ENCODE assay signal across 8 cellular contexts in genomic region chr5:139481122-139481533, GRCh38. TPM values are rescaled to one million over a fixed set of nuclear protein-coding genes. Genes with fewer than 3 reads are reported as not detected.
DNase-seq lines count a peak whose midpoint lies in the region; ATAC-seq and TF ChIP-seq lines count a peak whose summit lies in the region.

No MANE protein-coding gene starts in this region.

- peak; percentile 65 to 75 for ATAC-seq in activated T-cell treated with anti-CD3 and anti-CD28 coated beads, Interleukin-2, amount 50 U/mL, for 72 hours (replicated peaks in 1 of 2)
- ATAC-seq in gastroesophageal sphincter: peak; percentile 41
- no peak for ATAC-seq in GM19023 (IDR thresholded peaks at IDR 0.05; ENCODE audit: unreplicated experiment)

- H3K36me3 Mint-ChIP-seq in HFFc6 (ENCODE audit: low read depth): peaks cover 12% of the 10 kb centered on the region
- H3K36me3 Mint-ChIP-seq in activated T-cell treated with anti-CD3 and anti-CD28 coated beads, Interleukin-2, amount 50 U/mL, for 72 hours (ENCODE audit: insufficient read depth in 2 of 2): peaks cover 16 to 20% of the 10 kb centered on the region in 2 donors

- H3K9me3 Mint-ChIP-seq in HFFc6: no peaks in the 10 kb centered on the region
- no peaks in the 10 kb centered on the region for H3K9me3 Mint-ChIP-seq in activated T-cell treated with anti-CD3 and anti-CD28 coated beads, Interleukin-2, amount 50 U/mL, for 72 hours

- no peak for TF ChIP-seq EP300 in gastroesophageal sphincter (IDR thresholded peaks at IDR 0.05)

- peak overlapping the region; percentile 26 to 56 for H3K4me3 ChIP-seq in gastroesophageal sphincter

- H3K4me3 Mint-ChIP-seq in HFFc6: peak overlapping the region; percentile 88
- H3K4me3 Mint-ChIP-seq in activated T-cell treated with anti-CD3 and anti-CD28 coated beads, Interleukin-2, amount 50 U/mL, for 72 hours: peak overlapping the region; percentile 80 to 94

- peak overlapping the region; percentile 89 to 95 (median 91) for H3K27ac ChIP-seq in gastroesophageal sphincter

- no peak for TF ChIP-seq POLR2A in gastroesophageal sphincter (IDR thresholded peaks at IDR 0.05)

- peak overlapping the region; percentile 99 for H3K27ac Mint-ChIP-seq in HFFc6
- peak overlapping the region; percentile 98 for H3K27ac Mint-ChIP-seq in activated T-cell treated with anti-CD3 and anti-CD28 coated beads, Interleukin-2, amount 50 U/mL, for 72 hours

- H3K27me3 Mint-ChIP-seq in HFFc6 (ENCODE audit: insufficient read depth): peaks cover 2% of the 10 kb centered on the region
- no peaks in the 10 kb centered on the region for H3K27me3 Mint-ChIP-seq in activated T-cell treated with anti-CD3 and anti-CD28 coated beads, Interleukin-2, amount 50 U/mL, for 72 hours (ENCODE audit: low read depth)

- H3K4me1 ChIP-seq in gastroesophageal sphincter: peaks cover 0 to 45% (median 20%) of the 10 kb centered on the region in 3 donors

- no peak for DNase-seq in HFFc6
- peak in 1 of 2 donors; percentile 58 for DNase-seq in activated T-cell treated with anti-CD3 and anti-CD28 coated beads, Interleukin-2, amount 50 U/mL, for 72 hours
- DNase-seq in stimulated activated naive CD4-positive, alpha-beta T cell treated with Interleukin-2 at 50 U/mL for 16 hours (lab: John Stamatoyannopoulos, UW): peak; percentile 25
- no peak for DNase-seq in amniotic stem cell (lab: John Stamatoyannopoulos, UW)
- DNase-seq in Kasumi-1 (lab: John Stamatoyannopoulos, UW): no peak
- no peak for DNase-seq in GM10266 (ENCODE audit: extremely low spot score)

- H3K36me3 ChIP-seq in gastroesophageal sphincter: peaks cover 0 to 43% of the 10 kb centered on the region in 2 donors

- 11% methylated on average over 5 of the region's 12 CpGs; no CpG with 5 or more reads in 1 of the 2 donors for WGBS in gastroesophageal sphincter (ENCODE audit: low coverage in 1 of 2), 2 donors

- no peaks in the 10 kb centered on the region for H3K27me3 ChIP-seq in gastroesophageal sphincter

- TF ChIP-seq CTCF in HFFc6 (IDR thresholded peaks at IDR 0.05) (no peak), gastroesophageal sphincter (IDR thresholded peaks at IDR 0.05) (no peak), GM10266 (IDR thresholded peaks at IDR 0.05; ENCODE audit: control insufficient read depth, insufficient read depth, low read depth, missing control alignments) (no peak)

- no peaks in the 10 kb centered on the region for H3K9me3 ChIP-seq in gastroesophageal sphincter

- peaks cover 30% of the 10 kb centered on the region for H3K4me1 Mint-ChIP-seq in HFFc6 (ENCODE audit: low read depth)
- peaks cover 50% of the 10 kb centered on the region for H3K4me1 Mint-ChIP-seq in activated T-cell treated with anti-CD3 and anti-CD28 coated beads, Interleukin-2, amount 50 U/mL, for 72 hours (ENCODE audit: low read depth)

RNA-seq across cellular contexts. Expression of gene STING1, which starts 1.4 kb away (rescaled TPM):
- total RNA-seq in HFFc6 (2021; fragmentation: NEBNext Ultra II Directional; extraction: Animal tissue kit (Norgen Biotek cat#: 25700)): 10 to 100 TPM; 68.8 to 99.6 (median 87.9) TPM
- total RNA-seq in activated T-cell treated with anti-CD3 and anti-CD28 coated beads, Interleukin-2, amount 50 U/mL, for 72 hours: 100 to 1,000 TPM in 1 of 2 donors, 10 to 100 TPM in 1; 98.6 to 230 TPM
- total RNA-seq in gastroesophageal sphincter: 10 to 100 TPM; 36.3 to 63.7 (median 50.6) TPM

RNA-seq across cellular contexts. Expression of gene SMIM33, which starts 10.3 kb away (rescaled TPM):
- total RNA-seq in HFFc6 (2021; fragmentation: NEBNext Ultra II Directional; extraction: Animal tissue kit (Norgen Biotek cat#: 25700)): not detected
- under 1 TPM; 0.22 to 0.35 TPM for total RNA-seq in activated T-cell treated with anti-CD3 and anti-CD28 coated beads, Interleukin-2, amount 50 U/mL, for 72 hours
- not detected for total RNA-seq in gastroesophageal sphincter

RNA-seq across cellular contexts. Expression of gene ECSCR, which starts 18.6 kb away (rescaled TPM):
- total RNA-seq in HFFc6 (2021; fragmentation: NEBNext Ultra II Directional; extraction: Animal tissue kit (Norgen Biotek cat#: 25700)): under 1 TPM; 0.28 to 0.91 (median 0.83) TPM
- total RNA-seq in activated T-cell treated with anti-CD3 and anti-CD28 coated beads, Interleukin-2, amount 50 U/mL, for 72 hours: 1 to 10 TPM; 1.2 to 1.4 TPM
- total RNA-seq in gastroesophageal sphincter: 10 to 100 TPM in 3 of 4 donors, 1 to 10 TPM in 1; 7.6 to 34.9 (median 21.8) TPM

RNA-seq across cellular contexts. Expression of gene DNAJC18, which starts 41.8 kb away (rescaled TPM):
- 10 to 100 TPM; 14.3 to 19.9 (median 18.2) TPM for total RNA-seq in HFFc6 (2021; fragmentation: NEBNext Ultra II Directional; extraction: Animal tissue kit (Norgen Biotek cat#: 25700))
- 10 to 100 TPM; 46.1 to 73.7 TPM for total RNA-seq in activated T-cell treated with anti-CD3 and anti-CD28 coated beads, Interleukin-2, amount 50 U/mL, for 72 hours
- 10 to 100 TPM in 3 of 4 donors, 1 to 10 TPM in 1; 7.6 to 27.7 (median 14.5) TPM for total RNA-seq in gastroesophageal sphincter
